ENCODE assay signal across 1 cellular context in genomic region chr12:97567619-97568110, GRCh38.
TF ChIP-seq lines count a peak whose summit lies in the region.

No MANE protein-coding gene starts in this region.

TF ChIP-seq in liver, 16 proteins besides CTCF, POLR2A, EP300 and RAD21 (continued from another document):
- peak; percentile 7 for TF ChIP-seq REST (IDR thresholded peaks at IDR 0.05)
- TF ChIP-seq RXRA (IDR thresholded peaks at IDR 0.05): peak; percentile 29 to 62
- TF ChIP-seq TAF1 (conservative IDR thresholded peaks at IDR 0.05): no peak
- TF ChIP-seq SP1 (IDR thresholded peaks at IDR 0.05): peak; percentile 31
- TF ChIP-seq NR2F2 (IDR thresholded peaks at IDR 0.05): no peak
- no peak for TF ChIP-seq FOXA1 (IDR thresholded peaks at IDR 0.05)
- no peak for TF ChIP-seq EGR1 (IDR thresholded peaks at IDR 0.05; ENCODE audit: low read depth in 2 of 2)
- peak in 1 of 2 donors; percentile 46 for TF ChIP-seq JUND (IDR thresholded peaks at IDR 0.05)
- TF ChIP-seq ATF3 (IDR thresholded peaks at IDR 0.05): no peak
- peak; percentile 45 for TF ChIP-seq FOXA2 (IDR thresholded peaks at IDR 0.05)
